In the genomic region with DNA sequence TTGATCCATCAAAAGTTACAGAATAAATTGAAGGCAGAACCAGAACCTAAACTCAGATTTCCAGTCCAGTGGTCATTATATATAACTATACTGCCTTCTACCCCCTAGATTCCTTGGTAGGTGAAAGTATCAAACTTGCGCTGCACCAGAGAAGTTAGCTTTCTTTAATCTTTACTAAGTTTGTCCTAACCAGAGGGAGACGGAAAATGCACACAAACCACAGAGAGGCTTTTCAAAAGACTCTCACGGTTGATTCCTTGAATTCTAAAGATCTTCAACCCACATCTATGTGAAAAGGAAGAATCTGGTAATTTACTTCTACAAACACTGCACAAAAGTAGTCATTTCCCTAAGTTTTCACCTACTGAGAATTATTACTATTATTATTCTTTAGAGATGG, we compare ENCODE assay signal across 29 cellular contexts. TPM values are rescaled to one million over a fixed set of nuclear protein-coding genes. Genes with fewer than 3 reads are reported as not detected.
"Had no signal": no experiment of that assay in that cellular context is flagged by ENCODE, and none has a peak within 500 bp of the region (broad histone marks: within the 10 kb centered on the region; RNA-seq: fewer than 3 reads in every experiment).

No MANE protein-coding gene starts in this region.

- H3K4me1 Mint-ChIP-seq: nephron progenitor cell; neural crest cell; stimulated activated effector memory CD8-positive, alpha-beta T cell treated with anti-CD3 and anti-CD28 coated beads, Interleukin-12 subunit alpha, Interleukin-12 subunit beta, amount 100 ng/mL, for 72 hours; stimulated activated naive B cell treated with anti-CD40 and anti-IgM and Interleukin-4, amounts not matched to agents 10 μg/mL and 1 μg/mL and 100 μg/mL, for 72 hours had no signal

- H3K4me1 ChIP-seq: pancreas, prostate gland, right lobe of liver, sigmoid colon, suprapubic skin, testis, tibial artery, transverse colon, upper lobe of right lung, uterus had no signal

- H3K4me3 ChIP-seq: pancreas, prostate gland, right lobe of liver, sigmoid colon, suprapubic skin, testis, tibial artery, transverse colon, upper lobe of right lung, uterus had no signal

- H3K9me3 Mint-ChIP-seq: natural killer cell treated with Interleukin-12 subunit alpha and Interleukin-12 subunit beta and Interleukin-15 and Interleukin-18, amount 100 ng/mL, for 72 hours; neural crest cell; type B pancreatic cell had no signal

- H3K27me3 Mint-ChIP-seq: stimulated activated naive CD8-positive, alpha-beta T cell treated with anti-CD3 and anti-CD28 coated beads, Interleukin-15, amount 100 ng/mL, for 72 hours; type B pancreatic cell had no signal

- H3K27ac ChIP-seq: neutrophil, pancreas, prostate gland, right lobe of liver, sigmoid colon, suprapubic skin, testis, tibial artery, transverse colon, upper lobe of right lung, uterus had no signal

- H3K36me3 ChIP-seq: neutrophil, pancreas, prostate gland, right lobe of liver, sigmoid colon, suprapubic skin, tibial artery, transverse colon, upper lobe of right lung, uterus had no signal

- H3K27me3 ChIP-seq: neutrophil, pancreas, right lobe of liver, sigmoid colon, suprapubic skin, testis, tibial artery, transverse colon, upper lobe of right lung, uterus had no signal

- DNase-seq: nephron progenitor cell; nucleus accumbens; pancreas; right cardiac atrium; right lobe of liver; sigmoid colon; small intestine; stimulated activated CD4-positive, alpha-beta T cell treated with anti-CD3 and anti-CD28 coated beads, Interleukin-15, amount 100 ng/mL, for 24 hours; stimulated activated CD4-positive, alpha-beta T cell treated with anti-CD3 and anti-CD28 coated beads, Interleukin-2, amount 100 ng/mL, for 24 hours; stimulated activated CD4-positive, alpha-beta T cell treated with anti-CD3 and anti-CD28 coated beads, Interleukin-2, amount 100 ng/mL, for 48 hours; stimulated activated CD4-positive, alpha-beta T cell treated with anti-CD3 and anti-CD28 coated beads, Interleukin-4, amount 100 ng/mL, for 24 hours; stimulated activated naive B cell treated with anti-CD40 and anti-IgM and Interleukin-4, amounts not matched to agents 10 μg/mL and 1 μg/mL and 100 μg/mL, for 72 hours; stimulated activated naive CD8-positive, alpha-beta T cell treated with anti-CD3 and anti-CD28 coated beads, Interleukin-15, amount 100 ng/mL, for 72 hours; stimulated activated naive CD8-positive, alpha-beta T cell treated with anti-CD3 and anti-CD28 coated beads, Interleukin-15, Interleukin-2, amounts not matched to agents 100 U/mL and 50 U/mL, for 24 hours; substantia nigra; testis; tibial artery; transverse colon; upper lobe of right lung; uterus had no signal

- H3K27ac Mint-ChIP-seq: natural killer cell treated with Interleukin-12 subunit alpha and Interleukin-12 subunit beta and Interleukin-15 and Interleukin-18, amount 100 ng/mL, for 72 hours; nephron progenitor cell; stimulated activated effector memory CD8-positive, alpha-beta T cell treated with anti-CD3 and anti-CD28 coated beads, Interleukin-12 subunit alpha, Interleukin-12 subunit beta, amount 100 ng/mL, for 72 hours; type B pancreatic cell had no signal

- H3K36me3 Mint-ChIP-seq: stimulated activated effector memory CD8-positive, alpha-beta T cell treated with anti-CD3 and anti-CD28 coated beads, Interleukin-12 subunit alpha, Interleukin-12 subunit beta, amount 100 ng/mL, for 72 hours; type B pancreatic cell had no signal

- H3K9me3 ChIP-seq: neutrophil, prostate gland, right lobe of liver, sigmoid colon, suprapubic skin, testis, uterus had no signal

- ATAC-seq: naive thymus-derived CD8-positive, alpha-beta T cell; natural killer cell treated with Interleukin-12 subunit alpha and Interleukin-12 subunit beta and Interleukin-15 and Interleukin-18, amount 100 ng/mL, for 72 hours; pancreas; right cardiac atrium; right lobe of liver; stimulated activated effector memory CD8-positive, alpha-beta T cell treated with anti-CD3 and anti-CD28 coated beads, Interleukin-12 subunit alpha, Interleukin-12 subunit beta, amount 100 ng/mL, for 72 hours; stimulated activated naive B cell treated with anti-CD40 and anti-IgM and Interleukin-4, amounts not matched to agents 10 μg/mL and 1 μg/mL and 100 μg/mL, for 72 hours; stimulated activated naive CD8-positive, alpha-beta T cell treated with anti-CD3 and anti-CD28 coated beads, Interleukin-15, amount 100 ng/mL, for 72 hours; stimulated activated naive CD8-positive, alpha-beta T cell treated with anti-CD3 and anti-CD28 coated beads, Interleukin-15, Interleukin-2, amounts not matched to agents 100 U/mL and 50 U/mL, for 24 hours; upper lobe of right lung had no signal

- H3K4me3 Mint-ChIP-seq: naive thymus-derived CD8-positive, alpha-beta T cell; natural killer cell treated with Interleukin-12 subunit alpha and Interleukin-12 subunit beta and Interleukin-15 and Interleukin-18, amount 100 ng/mL, for 72 hours; nephron progenitor cell; neural crest cell; stimulated activated effector memory CD8-positive, alpha-beta T cell treated with anti-CD3 and anti-CD28 coated beads, Interleukin-12 subunit alpha, Interleukin-12 subunit beta, amount 100 ng/mL, for 72 hours; stimulated activated naive B cell treated with anti-CD40 and anti-IgM and Interleukin-4, amounts not matched to agents 10 μg/mL and 1 μg/mL and 100 μg/mL, for 72 hours; stimulated activated naive CD8-positive, alpha-beta T cell treated with anti-CD3 and anti-CD28 coated beads, Interleukin-15, amount 100 ng/mL, for 72 hours; type B pancreatic cell had no signal

RNA-seq across cellular contexts. Expression of a gene that starts 36.4 kb away (rescaled TPM):
- total RNA-seq: osteocyte had no signal
